In the genomic region with DNA sequence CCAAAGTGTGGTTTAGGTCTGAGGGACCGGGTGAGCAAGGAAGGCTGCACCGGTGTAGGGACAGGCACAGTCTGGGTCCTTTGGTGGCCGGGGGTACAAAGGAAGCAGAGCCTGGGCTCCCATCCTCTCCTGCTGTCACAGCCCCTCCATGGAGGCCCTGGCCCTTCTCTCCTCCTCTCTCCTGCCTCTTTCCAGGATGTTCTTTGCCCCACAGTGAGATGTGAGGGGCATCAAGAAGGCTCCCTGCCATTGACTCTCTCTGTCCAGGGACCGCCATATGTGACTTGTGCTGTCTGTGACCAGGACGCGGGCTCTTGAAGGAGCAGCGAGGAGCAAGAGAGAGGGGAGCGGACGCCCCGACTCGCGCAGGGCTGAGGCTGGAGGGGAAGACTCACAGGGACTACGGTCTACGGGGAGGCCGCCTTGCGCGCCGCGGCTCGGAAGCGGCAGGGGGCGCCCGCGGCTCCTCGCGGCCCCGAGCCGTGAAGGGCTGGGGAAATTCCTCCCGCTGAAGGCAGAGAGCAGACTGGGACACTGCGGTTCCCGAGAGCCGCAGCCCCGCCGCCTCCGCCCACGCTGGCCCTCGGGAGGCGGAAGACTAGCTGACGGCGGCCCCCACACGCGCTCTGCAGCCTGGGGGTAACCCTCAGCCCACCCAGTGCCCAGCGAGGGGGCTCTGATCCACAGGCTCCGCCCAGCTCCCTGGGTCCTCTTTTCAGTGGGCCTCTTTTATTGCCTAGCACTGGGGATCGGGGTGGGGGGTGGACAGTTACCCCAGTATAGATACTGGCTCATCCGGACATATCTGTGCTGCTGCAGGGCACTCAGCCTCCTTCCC, we compare ENCODE assay signal across 7 cellular contexts. TPM values are rescaled to one million over a fixed set of nuclear protein-coding genes. Genes with fewer than 3 reads are reported as not detected.
DNase-seq lines count a peak whose midpoint lies in the region; ATAC-seq, FAIRE-seq and TF ChIP-seq lines count a peak whose summit lies in the region.

No MANE protein-coding gene starts in this region.

- DNase-seq in GM12892 (ENCODE audit: insufficient read length) (peak; percentile 81), NCI-H1105 (lab: John Stamatoyannopoulos, UW) (peak; percentile 58), T-helper 22 cell (ENCODE audit: low read depth) (peak; percentile 57), astrocyte of the hippocampus (ENCODE audit: low read depth, low spot score) (peak; percentile 93), iPS DF 4.7 (ENCODE audit: extremely low read depth, low spot score) (peak; percentile 38), gastrocnemius medialis (peak in 1 of 2 donors; percentile 58)

- H3K27me3 ChIP-seq in gastrocnemius medialis, result no peaks in the 10 kb centered on the region

- ATAC-seq in HG02763 (IDR thresholded peaks at IDR 0.05; ENCODE audit: unreplicated experiment), result peak; percentile 99
- peak; percentile 93 to 97 for ATAC-seq in gastrocnemius medialis

- in situ Hi-C loops in gastrocnemius medialis (cut with MboI; ENCODE audit: low sequenced_read_pairs in 4 of 4), result loop anchor here in 1 of 4 donors (25.0 kb wide), 1 partner anchor 210 kb away; the partner anchor contains the start of gene ATP1A1

- TF ChIP-seq POLR2A in GM12892 (IDR thresholded peaks at IDR 0.05; ENCODE audit: low read depth, low read length), result no peak
- TF ChIP-seq POLR2A in gastrocnemius medialis (IDR thresholded peaks at IDR 0.05), result no peak

- peaks cover 5 to 12% of the 10 kb centered on the region in 2 donors for H3K4me1 ChIP-seq in gastrocnemius medialis

- FAIRE-seq in GM12892 (lab: Jason Lieb, UNC), result peak; percentile 86

- H3K27ac ChIP-seq in gastrocnemius medialis, result peak overlapping the region; percentile 39 to 60 (median 56)

- H3K36me3 ChIP-seq in gastrocnemius medialis, result no peaks in the 10 kb centered on the region

- peak; percentile 83 to 94 (median 91) for TF ChIP-seq CTCF in gastrocnemius medialis (IDR thresholded peaks at IDR 0.05 in 4 of 5, conservative IDR thresholded peaks at IDR 0.05 in 1 of 5)

- H3K4me3 ChIP-seq in gastrocnemius medialis, result peak overlapping the region; percentile 54 to 57 (median 56)

- H3K9me3 ChIP-seq in gastrocnemius medialis, result no peaks in the 10 kb centered on the region

- intact Hi-C loops in gastrocnemius medialis (cut with DNase I; ENCODE audit: low total_unique reads), result loop anchor here (1.0 to 2.0 kb wide), 2 partner anchors 17 to 347 kb away; no protein-coding TSS in a partner anchor

RNA-seq across cellular contexts. Expression of gene MAB21L3, which starts 40.8 kb away (rescaled TPM):
- polyA plus RNA-seq in GM12892 (2012; ENCODE audit: missing spikeins), result 0.25 TPM
- total RNA-seq in gastrocnemius medialis, result 1 to 10 TPM in 1 of 4 donors, under 1 TPM in 2, not detected in 1; 0.07 to 2.0 (median 0.16) TPM
